In genomic region chr7:130486114-130486962, GRCh38 we compare ENCODE assay signal across 7 cellular contexts. TPM values are rescaled to one million over a fixed set of nuclear protein-coding genes. Genes with fewer than 3 reads are reported as not detected.
DNase-seq lines count a peak whose midpoint lies in the region; ATAC-seq and TF ChIP-seq lines count a peak whose summit lies in the region.

No MANE protein-coding gene starts in this region.

- no peaks in the 10 kb centered on the region for H3K9me3 ChIP-seq in right lobe of liver

- H3K9me3 Mint-ChIP-seq in activated CD4-positive, alpha-beta T cell treated with anti-CD3 and anti-CD28 coated beads for 36 hours (ENCODE audit: low read depth): no peaks in the 10 kb centered on the region

- H3K4me3 ChIP-seq in choroid plexus epithelial cell (ENCODE audit: low read depth, low read length): peak overlapping the region; percentile 50
- peak overlapping the region; percentile 53 to 81 (median 67) for H3K4me3 ChIP-seq in right lobe of liver

- TF ChIP-seq CTCF in choroid plexus epithelial cell (conservative IDR thresholded peaks at IDR 0.05; ENCODE audit: low read depth, low read length): peak; percentile 78
- peak; percentile 72 to 90 (median 84) for TF ChIP-seq CTCF in right lobe of liver (IDR thresholded peaks at IDR 0.05)

- H3K36me3 Mint-ChIP-seq in activated CD4-positive, alpha-beta T cell treated with anti-CD3 and anti-CD28 coated beads for 36 hours (ENCODE audit: low read depth): no peaks in the 10 kb centered on the region

- peak overlapping the region; percentile 43 for H3K27ac Mint-ChIP-seq in activated CD4-positive, alpha-beta T cell treated with anti-CD3 and anti-CD28 coated beads for 36 hours

- DNase-seq in NCI-H1092 (lab: John Stamatoyannopoulos, UW) (peak; percentile 64), choroid plexus epithelial cell (ENCODE audit: low read depth) (peak; percentile 50), right lobe of liver (peak; percentile 86 to 90 (median 90))
- DNase-seq in activated CD4-positive, alpha-beta T cell treated with anti-CD3 and anti-CD28 coated beads for 36 hours: peak; percentile 77
- peak in 2 of 3 donors; percentile 14 to 35 for DNase-seq in stimulated activated CD4-positive, alpha-beta T cell treated with anti-CD3 and anti-CD28 coated beads, TNF-alpha, amount 100 ng/mL, for 1 hour (ENCODE audit: low read depth in 3 of 3, low spot score in 1 of 3)

- H3K27me3 Mint-ChIP-seq in activated CD4-positive, alpha-beta T cell treated with anti-CD3 and anti-CD28 coated beads for 36 hours: peaks cover 43% of the 10 kb centered on the region

- CTCF ChIA-PET in activated CD4-positive, alpha-beta T cell treated with anti-CD3 and anti-CD28 coated beads for 36 hours (lab: Charles Lee): interaction anchor here (0.7 to 2.2 kb wide), 11 partner anchors 10 to 414 kb away, joined by 3 to 6 read pairs (median 4); partner anchors contain the start of genes CPA1 and TMEM209

- H3K36me3 ChIP-seq in right lobe of liver: no peaks in the 10 kb centered on the region

- peak overlapping the region in 1 of 3 donors; percentile 50 for H3K27ac ChIP-seq in right lobe of liver

- no peaks in the 10 kb centered on the region for H3K4me1 ChIP-seq in right lobe of liver

- TF ChIP-seq POLR2A in right lobe of liver (IDR thresholded peaks at IDR 0.05): no peak

- H3K4me3 Mint-ChIP-seq in activated CD4-positive, alpha-beta T cell treated with anti-CD3 and anti-CD28 coated beads for 36 hours: peak overlapping the region; percentile 61

- peak; percentile 69 for ATAC-seq in GM18511 (IDR thresholded peaks at IDR 0.05; ENCODE audit: unreplicated experiment)
- peak; percentile 82 for ATAC-seq in activated CD4-positive, alpha-beta T cell treated with anti-CD3 and anti-CD28 coated beads for 36 hours
- peak; percentile 95 to 97 (median 96) for ATAC-seq in right lobe of liver
- no peak for ATAC-seq in HG02938 (IDR thresholded peaks at IDR 0.05; ENCODE audit: unreplicated experiment)

- no peaks in the 10 kb centered on the region for H3K27me3 ChIP-seq in right lobe of liver

- intact Hi-C loops in activated CD4-positive, alpha-beta T cell treated with anti-CD3 and anti-CD28 coated beads for 36 hours (cut with DNase I, micrococcal nuclease): loop anchor here (1.0 to 10.0 kb wide), 7 partner anchors 46 to 414 kb away; partner anchors contain the start of genes CEP41 (in 1 of the 2) and KLHDC10 (in 1 of the 2)
- intact Hi-C loops in right lobe of liver (cut with DNase I): no loop called here

- WGBS in right lobe of liver (ENCODE audit: insufficient coverage, low coverage, low lambda C conversion rate, missing lambda C conversion rate): under 1% methylated on average over 31 of the region's 69 CpGs

- H3K4me1 Mint-ChIP-seq in activated CD4-positive, alpha-beta T cell treated with anti-CD3 and anti-CD28 coated beads for 36 hours: peaks cover 24% of the 10 kb centered on the region

- POLR2A ChIA-PET in activated CD4-positive, alpha-beta T cell treated with anti-CD3 and anti-CD28 coated beads for 36 hours (lab: Charles Lee): interaction anchor here (0.7 kb wide), 1 partner anchor 193 kb away, joined by 3 read pairs; the partner anchor contains the start of gene CPA4

RNA-seq across cellular contexts. Expression of gene MEST, which starts 5.5 kb away (rescaled TPM):
- total RNA-seq in activated CD4-positive, alpha-beta T cell treated with anti-CD3 and anti-CD28 coated beads for 36 hours: 1 to 10 TPM; 1.7 to 1.9 TPM
- 10 to 100 TPM; 23.4 to 46.9 (median 31.2) TPM for total RNA-seq in right lobe of liver

RNA-seq across cellular contexts. Expression of gene CEP41, which starts 45.5 kb away (rescaled TPM):
- total RNA-seq in activated CD4-positive, alpha-beta T cell treated with anti-CD3 and anti-CD28 coated beads for 36 hours: 10 to 100 TPM; 19.7 to 21.2 TPM
- total RNA-seq in right lobe of liver: 10 to 100 TPM in 1 of 6 experiments, 1 to 10 TPM in 5; 2.6 to 11.7 (median 4.6) TPM

Comparison
In these comparisons a context has a peak if more than half of its experiments do, and no peak if none do; other contexts are left out.
1. DNase-seq: peak in every context shown above with its lines; median percentile 90 in right lobe of liver; 77 in activated CD4-positive, alpha-beta T cell treated with anti-CD3 and anti-CD28 coated beads for 36 hours; 64 in NCI-H1092; 50 in choroid plexus epithelial cell; 24 in stimulated activated CD4-positive, alpha-beta T cell treated with anti-CD3 and anti-CD28 coated beads, TNF-alpha, amount 100 ng/mL, for 1 hour.
2. RNA of gene MEST, which starts 5.5 kb away (total RNA-seq): 23.4 to 46.9 TPM in right lobe of liver; 1.7 to 1.9 TPM in activated CD4-positive, alpha-beta T cell treated with anti-CD3 and anti-CD28 coated beads for 36 hours; every median in the first group is over 4 times any median in the second.
3. intact Hi-C loops: an anchor here in activated CD4-positive, alpha-beta T cell treated with anti-CD3 and anti-CD28 coated beads for 36 hours (1.0 to 10.0 kb wide); none called in right lobe of liver.